In genomic region chr11:62665630-62666258, GRCh38 we compare ENCODE assay signal across 8 cellular contexts. TPM values are rescaled to one million over a fixed set of nuclear protein-coding genes. Genes with fewer than 3 reads are reported as not detected.
DNase-seq lines count a peak whose midpoint lies in the region; ATAC-seq and TF ChIP-seq lines count a peak whose summit lies in the region.

No MANE protein-coding gene starts in this region.

- POLR2A ChIA-PET in A673 (lab: Charles Lee; ENCODE audit: low non-redundant PET): interaction anchor here (0.6 to 1.8 kb wide), 11 partner anchors 9 to 326 kb away, joined by 3 to 13 read pairs (median 5); partner anchors contain the start of genes HNRNPUL2, INTS5, TUT1 and ZBTB3

- CTCF ChIA-PET in A673 (lab: Charles Lee): interaction anchor here (0.6 to 1.1 kb wide), 2 partner anchors 66 to 271 kb away, joined by 3 to 9 read pairs; no protein-coding TSS in a partner anchor

- intact Hi-C loops in A673 (cut with micrococcal nuclease; ENCODE audit: unreplicated experiment) (loop anchor here (1.0 kb wide), 1 partner anchor 14 kb away; the partner anchor contains the start of gene UBXN1), body of pancreas (cut with DNase I) (no loop called here)

- BruUV-seq in A673 (replicated peaks; lab: Mats Ljungman, UMichigan): no TSS peak

- H3K4me3 ChIP-seq in A673 (ENCODE audit: low read depth, low read length, poor library complexity, severe bottlenecking) (peak overlapping the region; percentile 91), body of pancreas (peak overlapping the region; percentile 7 to 82)

- no peak for TF ChIP-seq POLR2A in body of pancreas (IDR thresholded peaks at IDR 0.05)

- 0 to 4% methylated on average over 26 to 38 of the region's 38 CpGs for WGBS in body of pancreas, 2 donors

- TF ChIP-seq CTCF in A673 (conservative IDR thresholded peaks at IDR 0.05; ENCODE audit: low read depth, low read length) (no peak), body of pancreas (IDR thresholded peaks at IDR 0.05) (no peak)

- H3K27ac ChIP-seq in A673 (ENCODE audit: low read depth, low read length, poor library complexity, severe bottlenecking) (peak overlapping the region; percentile 88), body of pancreas (peak overlapping the region; percentile 79 to 94 (median 84))

- H3K4me1 ChIP-seq in A673 (ENCODE audit: insufficient read depth, low read length, poor library complexity, severe bottlenecking): peaks cover 15% of the 10 kb centered on the region
- H3K4me1 ChIP-seq in body of pancreas: peaks cover 53% of the 10 kb centered on the region

- H3K36me3 ChIP-seq in A673 (ENCODE audit: insufficient read depth, low read length, poor library complexity, severe bottlenecking) (peaks cover 44% of the 10 kb centered on the region), body of pancreas (replicated peaks in 1 of 2; ENCODE audit: insufficient read depth in 1 of 2, low read depth in 2 of 2) (peaks cover 0 to 2% of the 10 kb centered on the region in 2 donors)

- DNase-seq in A673 (ENCODE audit: low spot score) (no peak), T1000 (lab: John Stamatoyannopoulos, UW) (peak; percentile 10), body of pancreas (peak; percentile 51 to 58 (median 56)), iPS-NIHi7 (ENCODE audit: extremely low spot score) (peak; percentile 15), NCI-H226 (no peak)
- peak; percentile 72 for DNase-seq in stimulated activated CD4-positive, alpha-beta T cell treated with anti-CD3 and anti-CD28 coated beads, Interleukin-15, amount 100 ng/mL, for 24 hours

- H3K9me3 ChIP-seq in A673 (ENCODE audit: low read depth, low read length, poor library complexity, severe bottlenecking) (no peaks in the 10 kb centered on the region), body of pancreas (no peaks in the 10 kb centered on the region)

- ATAC-seq in GM18867 (IDR thresholded peaks at IDR 0.05; ENCODE audit: unreplicated experiment) (peak; percentile 13), HG03460 (IDR thresholded peaks at IDR 0.05; ENCODE audit: unreplicated experiment) (peak; percentile 13), body of pancreas (peak; percentile 33)

- H3K27me3 ChIP-seq in A673 (replicated peaks; ENCODE audit: insufficient read depth, low read depth, low read length, poor library complexity) (no peaks in the 10 kb centered on the region), body of pancreas (no peaks in the 10 kb centered on the region)

RNA-seq across cellular contexts. Expression of gene CSKMT, which starts 0.6 kb away (rescaled TPM):
- total RNA-seq in A673 (2021) (59.7 and 68.8 TPM in 2 replicates), body of pancreas (100 to 1,000 TPM in 1 of 2 donors, 1 to 10 TPM in 1; 5.4 to 110 TPM)

RNA-seq across cellular contexts. Expression of gene C11orf98, which starts 0.7 kb away (rescaled TPM):
- total RNA-seq in A673 (2021) (124 and 141 TPM in 2 replicates), body of pancreas (10 to 100 TPM; 18.2 to 24.4 TPM)

RNA-seq across cellular contexts. Expression of gene UQCC3, which starts 5.7 kb away (rescaled TPM):
- total RNA-seq in A673 (2021): 28.0 and 29.0 TPM in 2 replicates
- 10 to 100 TPM; 10.4 to 12.9 TPM for total RNA-seq in body of pancreas

RNA-seq across cellular contexts. Expression of gene LBHD1, which starts 6.3 kb away (rescaled TPM):
- total RNA-seq in A673 (2021) (7.1 and 7.8 TPM in 2 replicates), body of pancreas (1 to 10 TPM; 4.9 to 5.6 TPM)

RNA-seq across cellular contexts. Expression of gene INTS5, which starts 12.6 kb away (rescaled TPM):
- total RNA-seq in A673 (2021) (29.3 and 30.0 TPM in 2 replicates), body of pancreas (10 to 100 TPM; 11.4 to 21.1 TPM)

Comparison
In these comparisons a context has a peak if more than half of its experiments do, and no peak if none do; other contexts are left out.
1. DNase-seq: peak in T1000 (single experiment), body of pancreas (4 of 4), iPS-NIHi7 (single experiment) and stimulated activated CD4-positive, alpha-beta T cell treated with anti-CD3 and anti-CD28 coated beads, Interleukin-15, amount 100 ng/mL, for 24 hours (single experiment); none in A673 (single experiment) and NCI-H226 (single experiment).
2. Peak in every context shown above with its lines, with median percentiles within 50 percentile points of each other: ATAC-seq.